8 cellular contexts compared by ENCODE assay signal in the genomic region with DNA sequence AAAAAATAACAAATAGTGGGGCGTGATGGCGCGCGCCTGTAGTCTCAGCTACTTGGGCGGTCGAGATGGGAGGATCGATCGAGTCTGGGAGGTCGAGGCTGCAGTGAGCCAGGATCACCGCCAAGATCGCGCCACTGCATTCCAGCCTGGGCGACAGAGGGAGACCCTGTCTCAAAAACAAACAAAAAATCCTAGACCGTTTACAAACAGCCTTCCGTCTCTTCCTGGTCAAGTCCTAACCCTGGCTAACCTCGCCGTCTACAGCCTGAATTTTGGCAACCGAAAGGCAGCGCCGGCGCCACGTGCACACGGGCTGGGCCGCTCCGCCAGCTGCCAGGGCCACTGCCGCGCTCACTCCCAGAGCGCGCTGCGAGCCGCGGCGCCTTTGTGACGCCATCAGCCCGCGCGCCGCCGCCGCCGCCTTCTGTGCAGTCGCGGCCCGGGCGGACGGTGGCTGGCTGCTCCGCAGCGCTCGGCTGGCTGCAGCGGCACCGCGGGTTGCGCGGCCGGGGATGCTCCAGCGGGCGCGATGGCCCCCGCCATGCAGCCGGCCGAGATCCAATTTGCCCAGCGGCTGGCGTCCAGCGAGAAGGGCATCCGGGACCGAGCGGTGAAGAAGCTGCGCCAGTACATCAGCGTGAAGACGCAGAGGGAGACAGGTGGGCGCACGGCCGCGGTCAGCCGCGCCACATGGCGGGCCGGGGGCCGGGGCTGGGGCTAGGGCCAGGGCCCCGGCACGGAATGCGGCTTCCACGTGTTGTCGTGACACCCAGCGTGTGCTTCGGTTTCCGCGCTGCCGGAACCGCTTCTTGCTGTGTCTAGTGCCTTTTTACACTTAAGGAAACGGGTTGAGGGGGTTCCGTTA. TPM values are rescaled to one million over a fixed set of nuclear protein-coding genes. Genes with fewer than 3 reads are reported as not detected.
DNase-seq lines count a peak whose midpoint lies in the region; ATAC-seq and TF ChIP-seq lines count a peak whose summit lies in the region.

A gene (minus strand): TSS at position 353 of the 865 bp plus-strand sequence. CDS start 1,392 bp downstream, outside the sequence.
A gene with protein sequence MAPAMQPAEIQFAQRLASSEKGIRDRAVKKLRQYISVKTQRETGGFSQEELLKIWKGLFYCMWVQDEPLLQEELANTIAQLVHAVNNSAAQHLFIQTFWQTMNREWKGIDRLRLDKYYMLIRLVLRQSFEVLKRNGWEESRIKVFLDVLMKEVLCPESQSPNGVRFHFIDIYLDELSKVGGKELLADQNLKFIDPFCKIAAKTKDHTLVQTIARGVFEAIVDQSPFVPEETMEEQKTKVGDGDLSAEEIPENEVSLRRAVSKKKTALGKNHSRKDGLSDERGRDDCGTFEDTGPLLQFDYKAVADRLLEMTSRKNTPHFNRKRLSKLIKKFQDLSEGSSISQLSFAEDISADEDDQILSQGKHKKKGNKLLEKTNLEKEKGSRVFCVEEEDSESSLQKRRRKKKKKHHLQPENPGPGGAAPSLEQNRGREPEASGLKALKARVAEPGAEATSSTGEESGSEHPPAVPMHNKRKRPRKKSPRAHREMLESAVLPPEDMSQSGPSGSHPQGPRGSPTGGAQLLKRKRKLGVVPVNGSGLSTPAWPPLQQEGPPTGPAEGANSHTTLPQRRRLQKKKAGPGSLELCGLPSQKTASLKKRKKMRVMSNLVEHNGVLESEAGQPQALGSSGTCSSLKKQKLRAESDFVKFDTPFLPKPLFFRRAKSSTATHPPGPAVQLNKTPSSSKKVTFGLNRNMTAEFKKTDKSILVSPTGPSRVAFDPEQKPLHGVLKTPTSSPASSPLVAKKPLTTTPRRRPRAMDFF (plus strand): TSS at position 425 of the 865 bp plus-strand sequence. CDS start 105 bp downstream, at position 530.

- peak within 1 kb of the TSS; percentile 89 for H3K9ac ChIP-seq in adipocyte (ENCODE audit: low read length)

- no peaks in the 10 kb centered on the region for H3K27me3 ChIP-seq in adipocyte (replicated peaks; ENCODE audit: control insufficient read depth, insufficient read depth, low read length)
- H3K27me3 ChIP-seq in tibial nerve, result no peaks in the 10 kb centered on the region

- DNase-seq in GM04503 (ENCODE audit: low read depth) (peak; percentile 23), HEK293T (ENCODE audit: extremely low spot score) (peak; percentile 98), NCI-H1105 (lab: John Stamatoyannopoulos, UW) (peak; percentile 84), SW 1271 (lab: John Stamatoyannopoulos, UW) (peak; percentile 31 to 73), adipocyte (ENCODE audit: low read depth) (peak; percentile 93), left cardiac atrium (peak; percentile 89), posterior cingulate gyrus (peak; percentile 64 to 97 (median 78)), tibial nerve (ENCODE audit: low spot score in 2 of 2) (peak; percentile 60 to 71)

- peak; percentile 27 to 75 for TF ChIP-seq POLR2A in tibial nerve (IDR thresholded peaks at IDR 0.05)

- WGBS in tibial nerve, 2 donors, result 6 to 12% methylated on average over 45 to 87 of the region's 92 CpGs

- CTCF ChIA-PET in HEK293T (lab: Yijun Ruan, JAX), result no interaction called here

- H3K36me3 ChIP-seq in adipocyte (ENCODE audit: control insufficient read depth, insufficient read depth, low read length, severe bottlenecking) (peaks cover 15% of the 10 kb centered on the region), tibial nerve (peaks cover 0 to 25% (median 0%) of the 10 kb centered on the region in 3 donors)

- peak; percentile 96 for ATAC-seq in left cardiac atrium

- peak in 1 of 2 donors; percentile 54 for TF ChIP-seq EP300 in tibial nerve (IDR thresholded peaks at IDR 0.05)

- intact Hi-C loops in left cardiac atrium (cut with DNase I) (no loop called here), posterior cingulate gyrus (cut with DNase I) (loop anchor here (10.0 kb wide), 1 partner anchor 785 kb away; a partner anchor contains a TSS)

- POLR2A ChIA-PET in HEK293T (lab: Yijun Ruan, JAX), result interaction anchor here (1.3 kb wide), 1 partner anchor 15 kb away, joined by 3 read pairs; no protein-coding TSS in a partner anchor

- H3K4me3 ChIP-seq in adipocyte (ENCODE audit: low read length), result peak within 1 kb of the TSS; percentile 90
- H3K4me3 ChIP-seq in tibial nerve, result peak within 1 kb of the TSS; percentile 63 to 99 (median 80)

- H3K4me1 ChIP-seq in adipocyte (ENCODE audit: control insufficient read depth, insufficient read depth, low read length) (peaks cover 20% of the 10 kb centered on the region), tibial nerve (peaks cover 0 to 41% (median 11%) of the 10 kb centered on the region in 4 donors)

- H3K27ac ChIP-seq in tibial nerve, result peak within 1 kb of the TSS; percentile 70 to 85 (median 84)

- H3K9me3 ChIP-seq in adipocyte (ENCODE audit: control insufficient read depth, low read length), result no peaks in the 10 kb centered on the region
- H3K9me3 ChIP-seq in tibial nerve, result no peaks in the 10 kb centered on the region

- peak in 1 of 5 experiments; percentile 56 for TF ChIP-seq CTCF in tibial nerve (IDR thresholded peaks at IDR 0.05)

TF ChIP-seq in HEK293T, 16 proteins besides CTCF, POLR2A, EP300 and RAD21:
- TF ChIP-seq NFRKB (IDR thresholded peaks at IDR 0.05) (peak; percentile 55; the same call in 1 of the 2 replicates), CTBP1 (IDR thresholded peaks at IDR 0.05; ENCODE audit: borderline replicate concordance) (no peak), TARDBP (IDR thresholded peaks at IDR 0.05) (no peak), FOXM1 (IDR thresholded peaks at IDR 0.05; ENCODE audit: borderline replicate concordance) (peak; percentile 66), BHLHE40 (IDR thresholded peaks at IDR 0.05; ENCODE audit: borderline replicate concordance) (no peak), LEF1 (IDR thresholded peaks at IDR 0.05; ENCODE audit: borderline replicate concordance) (peak; percentile 94), L3MBTL2 (conservative IDR thresholded peaks at IDR 0.05) (peak; percentile 99), ZNF384 (IDR thresholded peaks at IDR 0.05) (no peak), SP1 (IDR thresholded peaks at IDR 0.05) (no peak), FOXA1 (IDR thresholded peaks at IDR 0.05) (no peak), ELF4 (IDR thresholded peaks at IDR 0.05) (peak; percentile 41; the same call in 1 of the 2 replicates), ARNT (IDR thresholded peaks at IDR 0.05) (peak; percentile 65; the same call in 1 of the 2 replicates)
- TF ChIP-seq, protein P1, sequence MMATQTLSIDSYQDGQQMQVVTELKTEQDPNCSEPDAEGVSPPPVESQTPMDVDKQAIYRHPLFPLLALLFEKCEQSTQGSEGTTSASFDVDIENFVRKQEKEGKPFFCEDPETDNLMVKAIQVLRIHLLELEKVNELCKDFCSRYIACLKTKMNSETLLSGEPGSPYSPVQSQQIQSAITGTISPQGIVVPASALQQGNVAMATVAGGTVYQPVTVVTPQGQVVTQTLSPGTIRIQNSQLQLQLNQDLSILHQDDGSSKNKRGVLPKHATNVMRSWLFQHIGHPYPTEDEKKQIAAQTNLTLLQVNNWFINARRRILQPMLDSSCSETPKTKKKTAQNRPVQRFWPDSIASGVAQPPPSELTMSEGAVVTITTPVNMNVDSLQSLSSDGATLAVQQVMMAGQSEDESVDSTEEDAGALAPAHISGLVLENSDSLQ (IDR thresholded peaks at IDR 0.05), result no peak

RNA-seq across cellular contexts. Expression of the first gene that starts in this region (rescaled TPM):
- total RNA-seq in left cardiac atrium (under 1 TPM in 1 of 2 donors, not detected in 1; 0.68 TPM), tibial nerve (1 to 10 TPM; 1.7 to 6.3 (median 1.9) TPM)

RNA-seq across cellular contexts. Expression of the second gene that starts in this region (rescaled TPM):
- total RNA-seq in left cardiac atrium (10 to 100 TPM; 11.0 to 14.2 TPM), tibial nerve (10 to 100 TPM; 21.4 to 29.4 (median 25.5) TPM)

Comparison
In these comparisons a context has a peak if more than half of its experiments do, and no peak if none do; other contexts are left out.
1. Peak in every context shown above with its lines: DNase-seq, ATAC-seq, H3K4me3 ChIP-seq and H3K27ac ChIP-seq.
2. DNase-seq: peak in every context shown above with its lines; median percentile 98 in HEK293T; 93 in adipocyte; 89 in left cardiac atrium; 84 in NCI-H1105; 78 in posterior cingulate gyrus; 66 in tibial nerve; 52 in SW 1271; 23 in GM04503.